In genomic region chr9:134326754-134327526, GRCh38 we compare ENCODE assay signal across 8 cellular contexts. TPM values are rescaled to one million over a fixed set of nuclear protein-coding genes. Genes with fewer than 3 reads are reported as not detected.
DNase-seq lines count a peak whose midpoint lies in the region; ATAC-seq and TF ChIP-seq lines count a peak whose summit lies in the region.

No MANE protein-coding gene starts in this region.

- TF ChIP-seq RAD21 in IMR-90 (IDR thresholded peaks at IDR 0.05; ENCODE audit: low read length) = 0 out of 2 replicates have a peak, but pooled peaks have one; percentile 1

- H3K27ac ChIP-seq in IMR-90 (ENCODE audit: insufficient read depth, low read length) (peak overlapping the region; percentile 84), mammary epithelial cell (ENCODE audit: insufficient read depth, low read depth, low read length) (peak overlapping the region; percentile 70), left lung (peak overlapping the region; percentile 77 to 84), tibial artery (peak overlapping the region; percentile 84 to 94)

- H3K4me2 ChIP-seq in IMR-90 (ENCODE audit: low read depth, low read length) = peak overlapping the region; percentile 93
- H3K4me2 ChIP-seq in mammary epithelial cell (ENCODE audit: insufficient read depth, low read depth, low read length) = peak overlapping the region; percentile 88

- H3K9me3 ChIP-seq in IMR-90 (ENCODE audit: control insufficient read depth, insufficient read depth, low read length) (no peaks in the 10 kb centered on the region), mammary epithelial cell (replicated peaks; ENCODE audit: insufficient read depth, low read length) (no peaks in the 10 kb centered on the region), left lung (no peaks in the 10 kb centered on the region), tibial artery (no peaks in the 10 kb centered on the region)

- H2BK20ac ChIP-seq in IMR-90 (ENCODE audit: low read depth, low read length) = no peak overlapping the region

- H4K20me1 ChIP-seq in IMR-90 (ENCODE audit: insufficient read depth, low read length) (peaks cover 51% of the 10 kb centered on the region), mammary epithelial cell (ENCODE audit: insufficient read depth, low read length) (no peaks in the 10 kb centered on the region)

- dilution Hi-C loops in IMR-90 (cut with HindIII; ENCODE audit: low sequenced_read_pairs, unreplicated experiment) = no loop called here
- dilution Hi-C loops in mammary epithelial cell (cut with HindIII; ENCODE audit: low sequenced_read_pairs) = loop anchor here (5.0 kb wide), 2 partner anchors 95 to 115 kb away; no protein-coding TSS in a partner anchor

- H3K4ac ChIP-seq in IMR-90 (ENCODE audit: low read depth, low read length) = peak overlapping the region; percentile 87

- peaks cover 39% of the 10 kb centered on the region for H3K4me1 ChIP-seq in IMR-90 (ENCODE audit: control insufficient read depth, insufficient read depth, low read length)
- H3K4me1 ChIP-seq in mammary epithelial cell (ENCODE audit: insufficient read depth, low read length) = peaks cover 64% of the 10 kb centered on the region
- peaks cover 37 to 61% of the 10 kb centered on the region in 2 donors for H3K4me1 ChIP-seq in left lung
- peaks cover 5 to 76% (median 70%) of the 10 kb centered on the region in 4 donors for H3K4me1 ChIP-seq in tibial artery

- POLR2A ChIA-PET in IMR-90 (lab: Charles Lee; ENCODE audit: unreplicated experiment) = no interaction called here

- peak overlapping the region; percentile 90 for H3K23ac ChIP-seq in IMR-90 (ENCODE audit: low read depth, low read length)

- in situ Hi-C loops in IMR-90 (cut with MboI; ENCODE audit: low sequenced_read_pairs) (no loop called here), mammary epithelial cell (cut with MboI; ENCODE audit: low sequenced_read_pairs in 2 of 2) (loop anchor here in 1 of 2 donors (10.0 kb wide), 1 partner anchor 162 kb away; the partner anchor contains the start of gene RNU6ATAC)

- TF ChIP-seq CTCF in IMR-90 (conservative IDR thresholded peaks at IDR 0.05; ENCODE audit: low read depth, low read length) (no peak), mammary epithelial cell (conservative IDR thresholded peaks at IDR 0.05 in 1 of 2, IDR thresholded peaks at IDR 0.05 in 1 of 2; ENCODE audit: extremely low read depth in 1 of 2, insufficient read depth in 1 of 2, low read depth in 1 of 2, low read length in 2 of 2) (no peak), left lung (IDR thresholded peaks at IDR 0.05) (no peak), tibial artery (IDR thresholded peaks at IDR 0.05) (no peak)

- no peak overlapping the region; a peak in 1 of 4 replicates for H4K8ac ChIP-seq in IMR-90 (ENCODE audit: low read depth in 2 of 2, low read length in 2 of 2)

- H2BK120ac ChIP-seq in IMR-90 (ENCODE audit: low read depth, low read length) = no peak overlapping the region

- peak overlapping the region; percentile 32; the same call in 1 of the 2 replicates for H4K91ac ChIP-seq in IMR-90 (ENCODE audit: insufficient read depth, low read depth, low read length)

- peak overlapping the region; percentile 85; the same call in 1 of the 2 replicates for H3K56ac ChIP-seq in IMR-90 (ENCODE audit: extremely low read depth, insufficient read depth, low read length)

- peak; percentile 21 for DNase-seq in CD1c-positive myeloid dendritic cell (ENCODE audit: extremely low spot score)
- peak; percentile 31 for DNase-seq in IMR-90
- peak; percentile 42 for DNase-seq in mammary epithelial cell
- DNase-seq in left lung = peak in 1 of 2 donors; percentile 88
- DNase-seq in tibial artery = peak in 1 of 2 donors; percentile 74
- DNase-seq in NCI-H1694 treated with DMSO at 0.1 percent for 48 hours (lab: John Stamatoyannopoulos, UW) = no peak

- H3K27me3 ChIP-seq in IMR-90 (ENCODE audit: control insufficient read depth, insufficient read depth, low read length) = no peaks in the 10 kb centered on the region
- H3K27me3 ChIP-seq in mammary epithelial cell (ENCODE audit: insufficient read depth, low read length) = no peaks in the 10 kb centered on the region
- H3K27me3 ChIP-seq in left lung = no peaks in the 10 kb centered on the region
- H3K27me3 ChIP-seq in tibial artery = no peaks in the 10 kb centered on the region

- TF ChIP-seq POLR2A in IMR-90 (IDR thresholded peaks at IDR 0.05; ENCODE audit: low read depth, low read length) = no peak

- H4K5ac ChIP-seq in IMR-90 (ENCODE audit: low read depth, low read length) = no peak overlapping the region

- H2AFZ ChIP-seq in IMR-90 (replicated peaks; ENCODE audit: low read length, poor library complexity) (peak overlapping the region; percentile 80), mammary epithelial cell (ENCODE audit: low read depth, low read length) (peak overlapping the region; percentile 19)

- H3K9ac ChIP-seq in IMR-90 (ENCODE audit: low read depth, low read length) (peak overlapping the region; percentile 75), mammary epithelial cell (ENCODE audit: insufficient read depth, low read length) (peak overlapping the region; percentile 59)

- CTCF ChIA-PET in IMR-90 (lab: Yijun Ruan, JAX) (interaction anchor here (1.0 to 1.8 kb wide), 2 partner anchors 9 to 116 kb away, joined by 3 to 8 read pairs; no protein-coding TSS in a partner anchor), mammary epithelial cell (lab: Charles Lee; ENCODE audit: low non-redundant PET) (no interaction called here)

- ATAC-seq in IMR-90 (ENCODE audit: low read depth) = peak; percentile 5; the same call in 1 of the 2 replicates
- ATAC-seq in left lung = peak; percentile 1
- no peak for ATAC-seq in GM19324 (IDR thresholded peaks at IDR 0.05; ENCODE audit: low FRiP score, unreplicated experiment)
- no peak for ATAC-seq in HG03139 (IDR thresholded peaks at IDR 0.05; ENCODE audit: unreplicated experiment)

- peak overlapping the region; percentile 95; the same call in 1 of the 2 replicates for H3K14ac ChIP-seq in IMR-90 (replicated peaks; ENCODE audit: low read depth, low read length)

- H3K4me3 ChIP-seq in IMR-90 (ENCODE audit: insufficient read depth, low read depth, low read length) (peak overlapping the region; percentile 74), mammary epithelial cell (replicated peaks in 1 of 3; ENCODE audit: insufficient read depth in 1 of 3, low read depth in 2 of 3, low read length in 3 of 3) (peak overlapping the region; percentile 64 to 78 (median 69)), left lung (peak overlapping the region; percentile 56 to 78), tibial artery (peak overlapping the region; percentile 86 to 89)

- H3K9me1 ChIP-seq in IMR-90 (ENCODE audit: insufficient read depth, low read length) = peaks cover 23% of the 10 kb centered on the region; the same call in 1 of the 2 replicates

- intact Hi-C loops in IMR-90 (cut with micrococcal nuclease) = loop anchor here (2.0 to 10.0 kb wide), 3 partner anchors 116 to 262 kb away; partner anchors contain the start of gene BRD3
- intact Hi-C loops in mammary epithelial cell (cut with micrococcal nuclease) = loop anchor here (2.0 to 5.0 kb wide), 2 partner anchors 28 to 95 kb away; no protein-coding TSS in a partner anchor
- intact Hi-C loops in left lung (cut with DNase I) = no loop called here
- intact Hi-C loops in tibial artery (cut with DNase I; ENCODE audit: low total_unique reads) = loop anchor here (5.0 kb wide), 1 partner anchor 105 kb away; no protein-coding TSS in a partner anchor

- peak overlapping the region; percentile 71 for H2AK5ac ChIP-seq in IMR-90 (ENCODE audit: low read depth, low read length)

- peaks cover 52% of the 10 kb centered on the region for H3K79me2 ChIP-seq in mammary epithelial cell (ENCODE audit: insufficient read depth, low read length)

- H3K79me1 ChIP-seq in IMR-90 (ENCODE audit: low read depth in 1 of 2, low read length in 2 of 2) = peaks cover 0 to 47% of the 10 kb centered on the region in 2 experiments; a peak in 3 of 4 replicates

- no peaks in the 10 kb centered on the region for H3K36me3 ChIP-seq in IMR-90 (ENCODE audit: control insufficient read depth, insufficient read depth, low read length)
- no peaks in the 10 kb centered on the region for H3K36me3 ChIP-seq in mammary epithelial cell (ENCODE audit: insufficient read depth, low read length)
- H3K36me3 ChIP-seq in left lung = no peaks in the 10 kb centered on the region
- H3K36me3 ChIP-seq in tibial artery = no peaks in the 10 kb centered on the region

- 0% methylated on average over 7 of the region's 72 CpGs; no CpG with 5 or more reads in 1 of the 2 experiments for WGBS in IMR-90 (ENCODE audit: extremely low coverage in 2 of 2, insufficient read length in 1 of 2), 2 experiments
- WGBS in mammary epithelial cell (ENCODE audit: low coverage, missing lambda C conversion rate) = 0% methylated on average over 5 of the region's 72 CpGs

- H2BK15ac ChIP-seq in IMR-90 (ENCODE audit: low read depth, low read length) = no peak overlapping the region

- H3K18ac ChIP-seq in IMR-90 (ENCODE audit: low read depth, low read length) = no peak overlapping the region

- peak overlapping the region; percentile 92 for H2AK9ac ChIP-seq in IMR-90 (replicated peaks; ENCODE audit: low read depth, low read length, poor library complexity)

- BruUV-seq in IMR-90 (replicated peaks; lab: Mats Ljungman, UMichigan) (no TSS peak), mammary epithelial cell (replicated peaks; lab: Mats Ljungman, UMichigan) (no TSS peak)

- H2BK5ac ChIP-seq in IMR-90 (ENCODE audit: low read depth, low read length, poor library complexity, severe bottlenecking) = peak overlapping the region; percentile 20

TF ChIP-seq in IMR-90, 13 proteins besides CTCF, POLR2A, EP300 and RAD21 (continues in another document):
- TF ChIP-seq MXI1 (IDR thresholded peaks at IDR 0.05; ENCODE audit: borderline replicate concordance, low read depth, low read length) = no peak
- TF ChIP-seq CHD1 (IDR thresholded peaks at IDR 0.05; ENCODE audit: low read depth, low read length) = no peak; the same call in 1 of the 2 replicates
- no peak for TF ChIP-seq MAFK (IDR thresholded peaks at IDR 0.05; ENCODE audit: low read depth, low read length)
- no peak for TF ChIP-seq MAZ (IDR thresholded peaks at IDR 0.05; ENCODE audit: borderline replicate concordance, low read depth, low read length)

RNA-seq across cellular contexts. Expression of gene RXRA, which starts 0.7 kb away (rescaled TPM):
- total RNA-seq in IMR-90 (2012; rRNA removed) (7.5 and 8.1 TPM in 2 replicates), mammary epithelial cell (10 to 100 TPM; 31.0 to 39.2 TPM), left lung (10 to 100 TPM; 56.7 to 79.5 TPM)
- polyA plus RNA-seq in IMR-90 (2012; rRNA removed) (17.9 and 19.0 TPM in 2 replicates), mammary epithelial cell (25.2 TPM)
- polyA plus RNA-seq in IMR-90 (2012; cell fraction: cytosol; rRNA removed) = 7.8 and 17.6 TPM in 2 replicates
- polyA plus RNA-seq in IMR-90 (2012; cell fraction: nucleus; rRNA removed; ENCODE audit: low replicate concordance) = 11.2 and 21.7 TPM in 2 replicates
- 28.5 TPM for polyA minus RNA-seq in mammary epithelial cell

Comparison
In these comparisons a context has a peak if more than half of its experiments do, and no peak if none do; other contexts are left out.
1. ATAC-seq: peak in IMR-90 (single experiment) and left lung (single experiment); none in GM19324 (single experiment) and HG03139 (single experiment).
2. intact Hi-C loops: an anchor here in IMR-90 (2.0 to 10.0 kb wide), mammary epithelial cell (2.0 to 5.0 kb wide) and tibial artery (5.0 kb wide); none called in left lung.
3. Peak in every context shown above with its lines, with median percentiles within 50 percentile points of each other: H3K27ac ChIP-seq and H3K4me3 ChIP-seq.